In genomic region chr15:68335251-68335650, GRCh38 we compare ENCODE assay signal across 12 cellular contexts. TPM values are rescaled to one million over a fixed set of nuclear protein-coding genes. Genes with fewer than 3 reads are reported as not detected.
DNase-seq lines count a peak whose midpoint lies in the region; ATAC-seq and TF ChIP-seq lines count a peak whose summit lies in the region.
"Had no signal": no experiment of that assay in that cellular context is flagged by ENCODE, and none has a peak within 500 bp of the region (broad histone marks: within the 10 kb centered on the region; RNA-seq: fewer than 3 reads in every experiment).

No MANE protein-coding gene starts in this region.

- H3K27ac ChIP-seq in psoas muscle, result peak overlapping the region; percentile 17

- H3K4me1 ChIP-seq in psoas muscle, result peaks cover 2% of the 10 kb centered on the region

- H3K9me3 ChIP-seq in psoas muscle, result no peaks in the 10 kb centered on the region

- no peaks in the 10 kb centered on the region for H3K36me3 ChIP-seq in psoas muscle (ENCODE audit: insufficient read depth in 1 of 2, low read depth in 1 of 2)

- TF ChIP-seq CTCF in epithelial cell of esophagus (IDR thresholded peaks at IDR 0.05; ENCODE audit: insufficient read depth, low read depth, low read length, missing control alignments), result no peak
- no peak for TF ChIP-seq CTCF in psoas muscle (IDR thresholded peaks at IDR 0.05)

- intact Hi-C loops in psoas muscle (cut with DNase I), result no loop called here

- DNase-seq in DMS79 (lab: John Stamatoyannopoulos, UW) (peak; percentile 24), NCI-H345 treated with DMSO at 0.1 percent for 48 hours (lab: John Stamatoyannopoulos, UW; ENCODE audit: unreplicated experiment) (peak; percentile 44), epithelial cell of esophagus (ENCODE audit: low read depth) (peak; percentile 21), psoas muscle (peak in 1 of 2 donors; percentile 39), inferior parietal cortex (ENCODE audit: extremely low spot score) (no peak)
- DNase-seq in activated CD8-positive, alpha-beta memory T cell treated with anti-CD3 and anti-CD28 coated beads for 24 hours, result no peak
- DNase-seq: activated T-cell treated with anti-CD3 and anti-CD28 coated beads, Interleukin-2, amount 50 U/mL, for 4 hours; naive thymus-derived CD4-positive, alpha-beta T cell; NCI-H1436; T-helper 17 cell had no signal

- WGBS in psoas muscle, 3 donors, result 77 to 88% (median 80%) methylated on average over 1 of the region's 1 CpG

- ATAC-seq in psoas muscle (peak in 3 of 4 donors; percentile 53 to 72 (median 60)), HG02623 (IDR thresholded peaks at IDR 0.05; ENCODE audit: unreplicated experiment) (no peak), HG02884 (IDR thresholded peaks at IDR 0.05; ENCODE audit: unreplicated experiment) (no peak)
- ATAC-seq: activated T-cell treated with anti-CD3 and anti-CD28 coated beads, Interleukin-2, amount 50 U/mL, for 4 hours; naive thymus-derived CD4-positive, alpha-beta T cell; T-helper 17 cell had no signal

- H3K4me3 ChIP-seq in epithelial cell of esophagus (ENCODE audit: low read length), result no peak overlapping the region
- H3K4me3 ChIP-seq in psoas muscle, result no peak overlapping the region

- H3K27me3 ChIP-seq in psoas muscle (ENCODE audit: insufficient read depth in 3 of 3, low read length in 2 of 3), result no peaks in the 10 kb centered on the region

RNA-seq across cellular contexts. Expression of gene FEM1B, which starts 57.7 kb away (rescaled TPM):
- 100 to 1,000 TPM in 2 of 4 donors, 10 to 100 TPM in 2; 69.3 to 188 (median 111) TPM for total RNA-seq in psoas muscle
- 10 to 100 TPM; 23.5 to 68.0 (median 48.1) TPM for polyA plus RNA-seq in psoas muscle

Comparison
In these comparisons a context has a peak if more than half of its experiments do, and no peak if none do; other contexts are left out.
1. DNase-seq: peak in DMS79 (single experiment), NCI-H345 treated with DMSO at 0.1 percent for 48 hours (single experiment) and epithelial cell of esophagus (single experiment); none in activated CD8-positive, alpha-beta memory T cell treated with anti-CD3 and anti-CD28 coated beads for 24 hours (single experiment) and inferior parietal cortex (single experiment).
2. ATAC-seq: peak in psoas muscle (3 of 4); none in HG02623 (single experiment) and HG02884 (single experiment).